In the genomic region with DNA sequence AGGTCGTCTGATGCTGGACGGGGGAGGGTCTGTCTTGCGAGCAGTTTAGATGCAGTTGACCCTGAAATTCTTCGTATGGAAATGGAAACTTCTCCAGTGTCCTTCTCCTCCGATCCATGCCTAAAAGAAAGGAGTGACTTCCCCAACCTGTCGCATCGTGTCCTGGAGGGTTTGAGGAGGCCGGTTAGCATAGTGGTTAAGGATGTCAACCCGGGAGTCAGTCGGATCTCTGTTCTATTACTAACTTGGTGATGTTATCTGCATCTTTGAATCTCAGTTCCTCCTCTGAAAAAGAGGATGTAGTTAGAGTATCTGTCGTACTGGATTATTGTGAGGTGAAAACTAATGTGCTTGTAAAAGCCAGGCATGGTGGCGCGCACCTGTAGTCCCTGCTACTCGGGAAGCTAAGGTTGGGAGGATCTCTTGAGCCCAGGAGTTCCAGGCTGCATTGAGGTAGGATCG, we compare ENCODE assay signal across 1 cellular context.
TF ChIP-seq lines count a peak whose summit lies in the region.

No MANE protein-coding gene starts in this region.

TF ChIP-seq in GM12878, 131 proteins besides CTCF, POLR2A, EP300 and RAD21:
- TF ChIP-seq RUNX3 (IDR thresholded peaks at IDR 0.05; ENCODE audit: low read length) (no peak), SPI1 (IDR thresholded peaks at IDR 0.05; ENCODE audit: borderline replicate concordance, insufficient read depth, low read depth, low read length) (peak; percentile 73; the same call in 1 of the 2 replicates), ZNF217 (IDR thresholded peaks at IDR 0.05) (no peak), TARDBP (IDR thresholded peaks at IDR 0.05; ENCODE audit: borderline replicate concordance) (no peak)
- TF ChIP-seq, protein P1, sequence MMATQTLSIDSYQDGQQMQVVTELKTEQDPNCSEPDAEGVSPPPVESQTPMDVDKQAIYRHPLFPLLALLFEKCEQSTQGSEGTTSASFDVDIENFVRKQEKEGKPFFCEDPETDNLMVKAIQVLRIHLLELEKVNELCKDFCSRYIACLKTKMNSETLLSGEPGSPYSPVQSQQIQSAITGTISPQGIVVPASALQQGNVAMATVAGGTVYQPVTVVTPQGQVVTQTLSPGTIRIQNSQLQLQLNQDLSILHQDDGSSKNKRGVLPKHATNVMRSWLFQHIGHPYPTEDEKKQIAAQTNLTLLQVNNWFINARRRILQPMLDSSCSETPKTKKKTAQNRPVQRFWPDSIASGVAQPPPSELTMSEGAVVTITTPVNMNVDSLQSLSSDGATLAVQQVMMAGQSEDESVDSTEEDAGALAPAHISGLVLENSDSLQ (IDR thresholded peaks at IDR 0.05) = no peak
- TF ChIP-seq, protein P2, sequence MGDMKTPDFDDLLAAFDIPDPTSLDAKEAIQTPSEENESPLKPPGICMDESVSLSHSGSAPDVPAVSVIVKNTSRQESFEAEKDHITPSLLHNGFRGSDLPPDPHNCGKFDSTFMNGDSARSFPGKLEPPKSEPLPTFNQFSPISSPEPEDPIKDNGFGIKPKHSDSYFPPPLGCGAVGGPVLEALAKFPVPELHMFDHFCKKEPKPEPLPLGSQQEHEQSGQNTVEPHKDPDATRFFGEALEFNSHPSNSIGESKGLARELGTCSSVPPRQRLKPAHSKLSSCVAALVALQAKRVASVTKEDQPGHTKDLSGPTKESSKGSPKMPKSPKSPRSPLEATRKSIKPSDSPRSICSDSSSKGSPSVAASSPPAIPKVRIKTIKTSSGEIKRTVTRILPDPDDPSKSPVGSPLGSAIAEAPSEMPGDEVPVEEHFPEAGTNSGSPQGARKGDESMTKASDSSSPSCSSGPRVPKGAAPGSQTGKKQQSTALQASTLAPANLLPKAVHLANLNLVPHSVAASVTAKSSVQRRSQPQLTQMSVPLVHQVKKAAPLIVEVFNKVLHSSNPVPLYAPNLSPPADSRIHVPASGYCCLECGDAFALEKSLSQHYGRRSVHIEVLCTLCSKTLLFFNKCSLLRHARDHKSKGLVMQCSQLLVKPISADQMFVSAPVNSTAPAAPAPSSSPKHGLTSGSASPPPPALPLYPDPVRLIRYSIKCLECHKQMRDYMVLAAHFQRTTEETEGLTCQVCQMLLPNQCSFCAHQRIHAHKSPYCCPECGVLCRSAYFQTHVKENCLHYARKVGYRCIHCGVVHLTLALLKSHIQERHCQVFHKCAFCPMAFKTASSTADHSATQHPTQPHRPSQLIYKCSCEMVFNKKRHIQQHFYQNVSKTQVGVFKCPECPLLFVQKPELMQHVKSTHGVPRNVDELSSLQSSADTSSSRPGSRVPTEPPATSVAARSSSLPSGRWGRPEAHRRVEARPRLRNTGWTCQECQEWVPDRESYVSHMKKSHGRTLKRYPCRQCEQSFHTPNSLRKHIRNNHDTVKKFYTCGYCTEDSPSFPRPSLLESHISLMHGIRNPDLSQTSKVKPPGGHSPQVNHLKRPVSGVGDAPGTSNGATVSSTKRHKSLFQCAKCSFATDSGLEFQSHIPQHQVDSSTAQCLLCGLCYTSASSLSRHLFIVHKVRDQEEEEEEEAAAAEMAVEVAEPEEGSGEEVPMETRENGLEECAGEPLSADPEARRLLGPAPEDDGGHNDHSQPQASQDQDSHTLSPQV (IDR thresholded peaks at IDR 0.05) = no peak
